ENCODE assay signal across 9 cellular contexts in the genomic region with DNA sequence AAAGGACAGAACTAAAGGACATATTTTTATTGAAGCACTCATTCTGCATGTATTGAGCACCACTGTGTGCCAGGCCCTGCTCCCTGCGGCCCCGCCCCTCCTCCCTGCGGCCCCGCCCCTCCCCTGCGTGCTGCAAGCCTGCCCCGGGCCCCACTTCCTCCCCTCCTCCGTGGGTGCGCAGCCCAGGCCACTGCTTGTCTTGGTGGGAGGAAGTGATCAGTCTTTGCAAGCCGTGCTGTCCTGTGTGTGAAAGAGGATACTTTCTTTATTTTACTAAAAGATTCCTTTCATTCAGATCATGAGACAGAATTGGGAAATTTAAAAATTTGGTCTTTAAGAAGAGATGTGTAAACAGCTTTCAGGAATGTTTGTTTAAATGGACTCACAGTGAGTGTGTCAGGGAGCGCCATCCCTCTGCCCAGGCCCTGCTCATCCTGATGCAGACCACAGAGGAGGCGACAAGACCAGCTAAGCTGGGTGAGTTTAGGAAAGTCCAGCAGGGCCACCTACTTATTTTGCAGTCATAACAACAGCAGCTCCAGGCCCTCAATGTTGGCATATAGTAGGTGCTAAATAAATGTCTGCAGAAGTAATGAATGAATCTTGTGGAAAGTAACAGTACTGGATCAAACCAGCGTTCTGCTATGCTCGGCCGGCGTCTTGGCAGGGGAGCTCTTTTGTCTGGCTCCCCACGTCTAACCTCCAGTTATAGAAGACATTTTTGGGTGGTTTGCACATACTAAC.
DNase-seq lines count a peak whose midpoint lies in the region; ATAC-seq lines count a peak whose summit lies in the region.
"Had no signal": no experiment of that assay in that cellular context is flagged by ENCODE, and none has a peak within 500 bp of the region (broad histone marks: within the 10 kb centered on the region; RNA-seq: fewer than 3 reads in every experiment).

No MANE protein-coding gene starts in this region.

- peaks cover 3% of the 10 kb centered on the region for H3K36me3 Mint-ChIP-seq in activated CD4-positive, alpha-beta T cell treated with anti-CD3 and anti-CD28 coated beads for 36 hours (ENCODE audit: low read depth)
- H3K36me3 Mint-ChIP-seq: IgD-negative memory B cell had no signal

- ATAC-seq in activated CD4-positive, alpha-beta T cell treated with anti-CD3 and anti-CD28 coated beads for 36 hours = peak; percentile 91
- ATAC-seq in GM18868 (IDR thresholded peaks at IDR 0.05; ENCODE audit: unreplicated experiment) = no peak
- ATAC-seq in GM19463 (IDR thresholded peaks at IDR 0.05; ENCODE audit: unreplicated experiment) = no peak

- CTCF ChIA-PET in activated CD4-positive, alpha-beta T cell treated with anti-CD3 and anti-CD28 coated beads for 36 hours (lab: Charles Lee) = interaction anchor here (1.0 to 1.8 kb wide), 3 partner anchors 11 to 15 kb away, joined by 3 to 5 read pairs (median 4); no protein-coding TSS in a partner anchor

- intact Hi-C loops in activated CD4-positive, alpha-beta T cell treated with anti-CD3 and anti-CD28 coated beads for 36 hours (cut with DNase I, micrococcal nuclease) = no loop called here

- no peaks in the 10 kb centered on the region for H3K9me3 Mint-ChIP-seq in activated CD4-positive, alpha-beta T cell treated with anti-CD3 and anti-CD28 coated beads for 36 hours (ENCODE audit: low read depth)
- H3K9me3 Mint-ChIP-seq: IgD-negative memory B cell had no signal

- peak; percentile 5 for DNase-seq in GF-D8 (lab: John Stamatoyannopoulos, UW)
- peak; percentile 79 for DNase-seq in activated CD4-positive, alpha-beta T cell treated with anti-CD3 and anti-CD28 coated beads for 36 hours
- peak; percentile 24 for DNase-seq in effector CD8-positive, alpha-beta T cell (lab: John Stamatoyannopoulos, UW)
- DNase-seq in stimulated activated CD4-positive, alpha-beta T cell treated with anti-CD3 and anti-CD28 coated beads, Interleukin-2, amount 100 ng/mL, for 24 hours = peak; percentile 57 to 72
- no peak for DNase-seq in ACHN
- DNase-seq in NCI-H1092 treated with DMSO at 0.1 percent for 48 hours (lab: John Stamatoyannopoulos, UW) = no peak

- POLR2A ChIA-PET in activated CD4-positive, alpha-beta T cell treated with anti-CD3 and anti-CD28 coated beads for 36 hours (lab: Charles Lee) = no interaction called here

- peaks cover 76% of the 10 kb centered on the region for H3K4me1 Mint-ChIP-seq in activated CD4-positive, alpha-beta T cell treated with anti-CD3 and anti-CD28 coated beads for 36 hours

- in situ Hi-C loops in ACHN (cut with HindIII; ENCODE audit: low pct_ligation_motif_present, low pct_unique_long_range_greater_than_20kb, low sequenced_read_pairs) = no loop called here

- no peaks in the 10 kb centered on the region for H3K27me3 Mint-ChIP-seq in activated CD4-positive, alpha-beta T cell treated with anti-CD3 and anti-CD28 coated beads for 36 hours

- peak overlapping the region; percentile 83 for H3K27ac Mint-ChIP-seq in activated CD4-positive, alpha-beta T cell treated with anti-CD3 and anti-CD28 coated beads for 36 hours

- peak overlapping the region; percentile 11 for H3K4me3 Mint-ChIP-seq in activated CD4-positive, alpha-beta T cell treated with anti-CD3 and anti-CD28 coated beads for 36 hours

Comparison
In these comparisons a context has a peak if more than half of its experiments do, and no peak if none do; other contexts are left out.
1. DNase-seq: peak in GF-D8 (single experiment), activated CD4-positive, alpha-beta T cell treated with anti-CD3 and anti-CD28 coated beads for 36 hours (single experiment), effector CD8-positive, alpha-beta T cell (single experiment) and stimulated activated CD4-positive, alpha-beta T cell treated with anti-CD3 and anti-CD28 coated beads, Interleukin-2, amount 100 ng/mL, for 24 hours (2 of 2); none in ACHN (single experiment) and NCI-H1092 treated with DMSO at 0.1 percent for 48 hours (single experiment).